Comparison of ENCODE assay signal across 8 cellular contexts in the genomic region with DNA sequence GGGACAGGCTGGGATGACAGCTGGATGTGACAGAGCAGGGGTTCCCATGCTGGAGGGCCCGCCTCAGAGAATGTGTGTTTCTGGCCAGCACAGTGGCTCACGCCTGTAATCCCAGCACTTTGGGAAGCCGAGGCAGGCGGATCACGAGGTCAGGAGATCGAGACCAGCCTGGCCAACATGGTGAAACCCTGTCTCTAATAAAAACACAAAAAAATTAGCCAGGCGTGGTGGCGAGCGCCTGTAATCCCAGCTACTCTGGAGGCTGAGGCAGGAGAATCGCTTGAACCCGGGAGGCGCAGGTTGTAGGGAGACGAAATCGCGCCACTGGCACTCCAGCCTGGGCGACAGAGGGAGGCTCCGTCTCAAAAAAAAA.
DNase-seq lines count a peak whose midpoint lies in the region; ATAC-seq and TF ChIP-seq lines count a peak whose summit lies in the region.
"Not testable (repeated sequence)": the region's sequence is repeated elsewhere in the genome, so short reads cannot be mapped to it uniquely, and the experiment has no call there.

No MANE protein-coding gene starts in this region.

- not testable (repeated sequence) for H3K9me2 ChIP-seq in GM23248 (ENCODE audit: insufficient read depth); OCI-LY7 (ENCODE audit: insufficient read depth, low read length)

- not testable (repeated sequence) for TF ChIP-seq CTCF in OCI-LY7 (conservative IDR thresholded peaks at IDR 0.05; ENCODE audit: low read length); mammary epithelial cell (conservative IDR thresholded peaks at IDR 0.05 in 1 of 2, IDR thresholded peaks at IDR 0.05 in 1 of 2; ENCODE audit: extremely low read depth in 1 of 2, insufficient read depth in 1 of 2, low read depth in 1 of 2, low read length in 2 of 2); glutamatergic neuron (IDR thresholded peaks at IDR 0.05; ENCODE audit: partially characterized antibody, unreplicated experiment); retinal pigment epithelial cell (conservative IDR thresholded peaks at IDR 0.05; ENCODE audit: low read depth, low read length)

- CTCF ChIA-PET in OCI-LY7 (lab: Charles Lee; ENCODE audit: unreplicated experiment): interaction anchor here (0.6 kb wide), 1 partner anchor 49 kb away, joined by 6 read pairs; no protein-coding TSS in a partner anchor
- CTCF ChIA-PET in activated CD8-positive, alpha-beta memory T cell treated with anti-CD3 and anti-CD28 coated beads, Interleukin-2, amount 10 ng/mL, durations not matched to agents 7 days and 5 days (lab: Charles Lee): interaction anchor here (1.6 to 2.1 kb wide), 3 partner anchors 11 to 93 kb away, joined by 5 to 8 read pairs (median 6); partner anchors contain the start of gene CRLF3
- CTCF ChIA-PET in mammary epithelial cell (lab: Charles Lee; ENCODE audit: low non-redundant PET): not testable (repeated sequence)

- not testable (repeated sequence) for H3K27me3 ChIP-seq in GM23248 (replicated peaks; ENCODE audit: insufficient read depth); mammary epithelial cell (ENCODE audit: insufficient read depth, low read length); aorta (ENCODE audit: control insufficient read depth in 1 of 2, insufficient read depth in 2 of 2, low read length in 1 of 2)

- H3K4me1 Mint-ChIP-seq in activated CD8-positive, alpha-beta memory T cell treated with anti-CD3 and anti-CD28 coated beads, Interleukin-2, amount 10 ng/mL, durations not matched to agents 7 days and 5 days: peaks cover 24% of the 10 kb centered on the region
- H3K4me1 Mint-ChIP-seq in glutamatergic neuron (ENCODE audit: low read depth, unreplicated experiment): peaks cover 12% of the 10 kb centered on the region

- H3K4me2 ChIP-seq in GM23248 (ENCODE audit: unreplicated experiment) (peak overlapping the region; percentile 72), OCI-LY7 (ENCODE audit: low read length) (peak overlapping the region; percentile 64), mammary epithelial cell (ENCODE audit: insufficient read depth, low read depth, low read length) (peak overlapping the region; percentile 67)

- POLR2A ChIA-PET in OCI-LY7 (lab: Charles Lee): interaction anchor here (1.4 kb wide), 1 partner anchor 93 kb away, joined by 5 read pairs; the partner anchor contains the start of gene CRLF3

- peaks cover 11% of the 10 kb centered on the region for H3K4me1 ChIP-seq in GM23248 (ENCODE audit: insufficient read depth)
- peaks cover 40% of the 10 kb centered on the region for H3K4me1 ChIP-seq in OCI-LY7 (ENCODE audit: insufficient read depth, low read length, poor library complexity, severe bottlenecking)
- not testable (repeated sequence) for H3K4me1 ChIP-seq in mammary epithelial cell (ENCODE audit: insufficient read depth, low read length); mesodermal cell (ENCODE audit: control insufficient read depth, insufficient read depth, low read length, poor library complexity, severe bottlenecking); aorta (ENCODE audit: control insufficient read depth in 1 of 2, insufficient read depth in 2 of 2, low read length in 2 of 2)

- DNase-seq in GM23248; OCI-LY7 (ENCODE audit: low spot score); mammary epithelial cell; glutamatergic neuron; retinal pigment epithelial cell (ENCODE audit: low read depth): not testable (repeated sequence)
- DNase-seq in activated CD8-positive, alpha-beta memory T cell treated with anti-CD3 and anti-CD28 coated beads, Interleukin-2, amount 10 ng/mL, durations not matched to agents 7 days and 5 days: peak; percentile 40
- peak; percentile 39 to 40 for DNase-seq in aorta

- intact Hi-C loops in OCI-LY7 (cut with micrococcal nuclease; ENCODE audit: unreplicated experiment): loop anchor here (5.0 kb wide), 1 partner anchor 91 kb away; the partner anchor contains the start of gene CRLF3
- intact Hi-C loops in mammary epithelial cell (cut with micrococcal nuclease); aorta (cut with DNase I): not testable (repeated sequence)

- not testable (repeated sequence) for H3K9me3 ChIP-seq in GM23248 (ENCODE audit: low read depth); OCI-LY7 (ENCODE audit: low read length); mammary epithelial cell (replicated peaks; ENCODE audit: insufficient read depth, low read length); mesodermal cell (ENCODE audit: control insufficient read depth, low read length); aorta (ENCODE audit: control insufficient read depth, low read length)

- H3K9me3 Mint-ChIP-seq in activated CD8-positive, alpha-beta memory T cell treated with anti-CD3 and anti-CD28 coated beads, Interleukin-2, amount 10 ng/mL, durations not matched to agents 7 days and 5 days (ENCODE audit: low read depth); glutamatergic neuron (ENCODE audit: unreplicated experiment): not testable (repeated sequence)

- H3K27ac ChIP-seq in GM23248 (peak overlapping the region; percentile 36), OCI-LY7 (ENCODE audit: low read depth, low read length, poor library complexity, severe bottlenecking) (peak overlapping the region; percentile 76), mammary epithelial cell (ENCODE audit: insufficient read depth, low read depth, low read length) (peak overlapping the region; percentile 29), mesodermal cell (ENCODE audit: low read depth, low read length, severe bottlenecking) (peak overlapping the region; percentile 53)
- H3K27ac ChIP-seq in aorta (ENCODE audit: low read depth in 1 of 2, low read length in 2 of 2): not testable (repeated sequence)

- not testable (repeated sequence) for H3K36me3 Mint-ChIP-seq in activated CD8-positive, alpha-beta memory T cell treated with anti-CD3 and anti-CD28 coated beads, Interleukin-2, amount 10 ng/mL, durations not matched to agents 7 days and 5 days; glutamatergic neuron (ENCODE audit: unreplicated experiment)

- peak; percentile 1 for ATAC-seq in activated CD8-positive, alpha-beta memory T cell treated with anti-CD3 and anti-CD28 coated beads, Interleukin-2, amount 10 ng/mL, durations not matched to agents 7 days and 5 days
- not testable (repeated sequence) for ATAC-seq in aorta (ENCODE audit: low FRiP score)

- H3F3A ChIP-seq in GM23248 (ENCODE audit: insufficient read depth): not testable (repeated sequence)

- H3K9ac ChIP-seq in GM23248 (peak overlapping the region; percentile 92), mammary epithelial cell (ENCODE audit: insufficient read depth, low read length) (peak overlapping the region; percentile 65)

- H3K27me3 Mint-ChIP-seq in activated CD8-positive, alpha-beta memory T cell treated with anti-CD3 and anti-CD28 coated beads, Interleukin-2, amount 10 ng/mL, durations not matched to agents 7 days and 5 days: not testable (repeated sequence)
- H3K27me3 Mint-ChIP-seq in glutamatergic neuron (ENCODE audit: unreplicated experiment): peaks cover 11% of the 10 kb centered on the region

- H3K27ac Mint-ChIP-seq in activated CD8-positive, alpha-beta memory T cell treated with anti-CD3 and anti-CD28 coated beads, Interleukin-2, amount 10 ng/mL, durations not matched to agents 7 days and 5 days: peak overlapping the region; percentile 85
- H3K27ac Mint-ChIP-seq in glutamatergic neuron (ENCODE audit: unreplicated experiment): peak overlapping the region; percentile 73

- TSS peak; percentile 99 for BruUV-seq in OCI-LY7 (replicated peaks; lab: Mats Ljungman, UMichigan)
- BruUV-seq in mammary epithelial cell (replicated peaks; lab: Mats Ljungman, UMichigan): not testable (repeated sequence)

- WGBS in GM23248 (ENCODE audit: low coverage in 1 of 2, low lambda C conversion rate in 2 of 2, missing lambda C conversion rate in 2 of 2), 2 experiments: 65 to 77% methylated on average over 10 to 17 of the region's 17 CpGs
- WGBS in mammary epithelial cell (ENCODE audit: low coverage, missing lambda C conversion rate): 31% methylated on average over 11 of the region's 17 CpGs
- 29 to 48% methylated on average over 12 to 15 of the region's 17 CpGs for WGBS in mesodermal cell (ENCODE audit: insufficient coverage in 2 of 2), 2 experiments
- WGBS in aorta, 2 donors: 39 to 40% methylated on average over 17 of the region's 17 CpGs

- H3K79me2 ChIP-seq in GM23248 (ENCODE audit: insufficient read depth) (peaks cover 81% of the 10 kb centered on the region), OCI-LY7 (ENCODE audit: insufficient read depth, low read depth, low read length) (peaks cover 73% of the 10 kb centered on the region), mammary epithelial cell (ENCODE audit: insufficient read depth, low read length) (peaks cover 60% of the 10 kb centered on the region)

- H3K4me3 Mint-ChIP-seq in activated CD8-positive, alpha-beta memory T cell treated with anti-CD3 and anti-CD28 coated beads, Interleukin-2, amount 10 ng/mL, durations not matched to agents 7 days and 5 days: peak overlapping the region; percentile 92
- peak overlapping the region; percentile 78 for H3K4me3 Mint-ChIP-seq in glutamatergic neuron (ENCODE audit: unreplicated experiment)

- H2AFZ ChIP-seq in GM23248 (peak overlapping the region; percentile 76), OCI-LY7 (ENCODE audit: low read length) (0 out of 2 replicates have a peak overlapping the region, but pooled peaks have one; percentile 11), mammary epithelial cell (ENCODE audit: low read depth, low read length) (peak overlapping the region; percentile 88)

- H4K20me1 ChIP-seq in GM23248 (ENCODE audit: insufficient read depth); mammary epithelial cell (ENCODE audit: insufficient read depth, low read length): not testable (repeated sequence)
- H4K20me1 ChIP-seq in OCI-LY7 (ENCODE audit: insufficient read depth, low read length): peaks cover 22% of the 10 kb centered on the region

- in situ Hi-C loops in GM23248 (cut with MboI); mammary epithelial cell (cut with MboI; ENCODE audit: low sequenced_read_pairs in 2 of 2): not testable (repeated sequence)

- dilution Hi-C loops in mammary epithelial cell (cut with HindIII; ENCODE audit: low sequenced_read_pairs): not testable (repeated sequence)

- H3K36me3 ChIP-seq in GM23248 (ENCODE audit: low read depth); mammary epithelial cell (ENCODE audit: insufficient read depth, low read length); aorta (ENCODE audit: control insufficient read depth in 1 of 2, insufficient read depth in 2 of 2, low read length in 1 of 2): not testable (repeated sequence)
- peaks cover 31% of the 10 kb centered on the region for H3K36me3 ChIP-seq in OCI-LY7 (ENCODE audit: insufficient read depth, low read length)
- H3K36me3 ChIP-seq in mesodermal cell (ENCODE audit: control insufficient read depth, insufficient read depth, low read length): peaks cover 13% of the 10 kb centered on the region

- H3K4me3 ChIP-seq in GM23248 (peak overlapping the region; percentile 89), OCI-LY7 (ENCODE audit: low read depth, low read length, poor library complexity, severe bottlenecking) (peak overlapping the region; percentile 62), mesodermal cell (ENCODE audit: extremely low read depth, insufficient read depth, low read length, poor library complexity, severe bottlenecking) (peak overlapping the region; percentile 8), retinal pigment epithelial cell (ENCODE audit: low read length) (peak overlapping the region; percentile 56), aorta (ENCODE audit: low read length in 2 of 2) (peak overlapping the region in 1 of 2 donors; percentile 72)
- not testable (repeated sequence) for H3K4me3 ChIP-seq in mammary epithelial cell (replicated peaks in 1 of 3; ENCODE audit: insufficient read depth in 1 of 3, low read depth in 2 of 3, low read length in 3 of 3)

Comparison
In these comparisons a context has a peak if more than half of its experiments do, and no peak if none do; other contexts are left out.
1. H2AFZ ChIP-seq: peak in every context shown above with its lines; median percentile 88 in mammary epithelial cell; 76 in GM23248; 11 in OCI-LY7.